1 cellular context compared by ENCODE assay signal in the genomic region with DNA sequence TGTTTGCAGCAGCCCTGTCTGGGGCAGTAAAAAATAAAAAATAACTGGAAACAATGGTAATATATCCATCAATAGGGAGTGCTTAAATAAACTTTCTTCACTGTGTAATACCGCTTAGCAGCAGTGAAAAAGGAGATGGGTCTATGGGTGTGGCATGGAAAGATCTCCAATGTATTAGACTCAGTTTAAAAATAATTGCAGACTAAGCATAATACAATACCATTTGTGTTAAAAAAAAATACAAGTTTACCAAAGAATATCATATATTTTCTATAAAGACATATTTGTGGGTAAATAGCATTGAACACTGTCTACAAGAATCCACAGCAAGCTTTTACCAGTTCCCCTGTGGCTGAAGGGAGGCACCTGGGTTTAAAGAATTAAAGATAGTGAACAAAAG.
TF ChIP-seq lines count a peak whose summit lies in the region.

No MANE protein-coding gene starts in this region.

TF ChIP-seq in IMR-90, 13 proteins besides CTCF, POLR2A, EP300 and RAD21:
- TF ChIP-seq CHD1 (IDR thresholded peaks at IDR 0.05; ENCODE audit: low read depth, low read length) (no peak), MAFK (IDR thresholded peaks at IDR 0.05; ENCODE audit: low read depth, low read length) (peak; percentile 86)
